8 cellular contexts compared by ENCODE assay signal in genomic region chr15:90200534-90201139, GRCh38. TPM values are rescaled to one million over a fixed set of nuclear protein-coding genes. Genes with fewer than 3 reads are reported as not detected.
DNase-seq lines count a peak whose midpoint lies in the region; ATAC-seq, FAIRE-seq and TF ChIP-seq lines count a peak whose summit lies in the region.

No MANE protein-coding gene starts in this region.

- H3K9me3 ChIP-seq in A673 (ENCODE audit: low read depth, low read length, poor library complexity, severe bottlenecking) (no peaks in the 10 kb centered on the region), OCI-LY7 (ENCODE audit: low read length) (no peaks in the 10 kb centered on the region), esophagus squamous epithelium (no peaks in the 10 kb centered on the region), pancreas (no peaks in the 10 kb centered on the region)

- POLR2A ChIA-PET in A673 (lab: Charles Lee; ENCODE audit: low non-redundant PET) (no interaction called here), OCI-LY7 (lab: Charles Lee) (interaction anchor here (0.5 to 4.6 kb wide), 11 partner anchors 10 to 209 kb away, joined by 3 to 73 read pairs (median 4); partner anchors contain the start of genes CIB1 and GDPGP1)

- no peak for TF ChIP-seq CTCF in A673 (conservative IDR thresholded peaks at IDR 0.05; ENCODE audit: low read depth, low read length)
- TF ChIP-seq CTCF in OCI-LY7 (conservative IDR thresholded peaks at IDR 0.05; ENCODE audit: low read length) = no peak
- no peak for TF ChIP-seq CTCF in esophagus squamous epithelium (IDR thresholded peaks at IDR 0.05)
- TF ChIP-seq CTCF in pancreas (IDR thresholded peaks at IDR 0.05) = no peak

- H3K79me2 ChIP-seq in OCI-LY7 (ENCODE audit: insufficient read depth, low read depth, low read length) = no peaks in the 10 kb centered on the region

- H3K4me1 ChIP-seq in A673 (ENCODE audit: insufficient read depth, low read length, poor library complexity, severe bottlenecking) (peaks cover 21% of the 10 kb centered on the region), OCI-LY7 (ENCODE audit: insufficient read depth, low read length, poor library complexity, severe bottlenecking) (peaks cover 20% of the 10 kb centered on the region), esophagus squamous epithelium (peaks cover 23 to 81% (median 39%) of the 10 kb centered on the region in 3 donors), pancreas (peaks cover 6 to 11% (median 10%) of the 10 kb centered on the region in 3 donors)

- H3K4me2 ChIP-seq in OCI-LY7 (ENCODE audit: low read length) = peak overlapping the region; percentile 87

- no peaks in the 10 kb centered on the region for H3K36me3 ChIP-seq in A673 (ENCODE audit: insufficient read depth, low read length, poor library complexity, severe bottlenecking)
- H3K36me3 ChIP-seq in OCI-LY7 (ENCODE audit: insufficient read depth, low read length) = no peaks in the 10 kb centered on the region
- H3K36me3 ChIP-seq in esophagus squamous epithelium = peaks cover 0 to 54% (median 0%) of the 10 kb centered on the region in 3 donors
- H3K36me3 ChIP-seq in pancreas = no peaks in the 10 kb centered on the region

- peak; percentile 16 for ATAC-seq in GM21381 (IDR thresholded peaks at IDR 0.05; ENCODE audit: unreplicated experiment)
- ATAC-seq in pancreas = peak; percentile 1 to 12 (median 6)
- no peak for ATAC-seq in HG03457 (IDR thresholded peaks at IDR 0.05; ENCODE audit: unreplicated experiment)

- H3K9me2 ChIP-seq in OCI-LY7 (ENCODE audit: insufficient read depth, low read length) = no peaks in the 10 kb centered on the region

- H3K27ac ChIP-seq in A673 (ENCODE audit: low read depth, low read length, poor library complexity, severe bottlenecking) = peak overlapping the region; percentile 75
- H3K27ac ChIP-seq in OCI-LY7 (ENCODE audit: low read depth, low read length, poor library complexity, severe bottlenecking) = no peak overlapping the region
- H3K27ac ChIP-seq in esophagus squamous epithelium = peak overlapping the region; percentile 93 to 96 (median 94)
- H3K27ac ChIP-seq in pancreas = peak overlapping the region; percentile 37 to 80 (median 78)

- intact Hi-C loops in A673 (cut with micrococcal nuclease; ENCODE audit: unreplicated experiment) = no loop called here
- intact Hi-C loops in OCI-LY7 (cut with micrococcal nuclease; ENCODE audit: unreplicated experiment) = no loop called here
- intact Hi-C loops in esophagus squamous epithelium (cut with DNase I) = no loop called here
- intact Hi-C loops in pancreas (cut with DNase I) = no loop called here

- H4K20me1 ChIP-seq in OCI-LY7 (ENCODE audit: insufficient read depth, low read length) = 0 out of 2 replicates have a peak, but pooled peaks cover 5% of the 10 kb centered on the region

- H3K4me3 ChIP-seq in A673 (ENCODE audit: low read depth, low read length, poor library complexity, severe bottlenecking) (peak overlapping the region; percentile 87), OCI-LY7 (ENCODE audit: low read depth, low read length, poor library complexity, severe bottlenecking) (peak overlapping the region; percentile 79), esophagus squamous epithelium (peak overlapping the region; percentile 68 to 91 (median 73)), pancreas (peak overlapping the region; percentile 72 to 97 (median 86))

- FAIRE-seq in pancreas (lab: Jason Lieb, UNC) = no peak

- WGBS in esophagus squamous epithelium, 2 donors = 5 to 14% methylated on average over 11 to 12 of the region's 25 CpGs
- 21 to 23% methylated on average over 25 of the region's 25 CpGs for WGBS in pancreas, 2 donors

- no peak for TF ChIP-seq POLR2A in esophagus squamous epithelium (IDR thresholded peaks at IDR 0.05)

- H3K27me3 ChIP-seq in A673 (replicated peaks; ENCODE audit: insufficient read depth, low read depth, low read length, poor library complexity) = no peaks in the 10 kb centered on the region
- no peaks in the 10 kb centered on the region for H3K27me3 ChIP-seq in esophagus squamous epithelium
- H3K27me3 ChIP-seq in pancreas = no peaks in the 10 kb centered on the region

- BruUV-seq in A673 (replicated peaks; lab: Mats Ljungman, UMichigan) (no TSS peak), OCI-LY7 (replicated peaks; lab: Mats Ljungman, UMichigan) (no TSS peak)

- DNase-seq in A673 (ENCODE audit: low spot score) (no peak), OCI-LY7 (ENCODE audit: low spot score) (peak; percentile 38), esophagus squamous epithelium (lab: John Stamatoyannopoulos, UW) (no peak), pancreas (peak in 1 of 6 donors; percentile 35), T-helper 9 cell (no peak), GF-D8 (lab: John Stamatoyannopoulos, UW) (no peak)

- CTCF ChIA-PET in A673 (lab: Charles Lee) = no interaction called here
- CTCF ChIA-PET in OCI-LY7 (lab: Charles Lee; ENCODE audit: unreplicated experiment) = interaction anchor here (0.6 to 1.8 kb wide), 4 partner anchors 9 to 513 kb away, joined by 3 to 9 read pairs (median 4); no protein-coding TSS in a partner anchor

- H2AFZ ChIP-seq in OCI-LY7 (ENCODE audit: low read length) = peak overlapping the region; percentile 50

RNA-seq across cellular contexts. Expression of gene SEMA4B, which starts 0.5 kb away (rescaled TPM):
- total RNA-seq in A673 (2021) = 13.2 and 13.3 TPM in 2 replicates
- total RNA-seq in OCI-LY7 (2014; rRNA removed; shearing (Covaris generic)) = 21.9 and 44.1 TPM in 2 replicates
- 34.9 and 38.2 TPM in 2 replicates for total RNA-seq in OCI-LY7 (2022)
- total RNA-seq in esophagus squamous epithelium = 100 to 1,000 TPM in 3 of 4 donors, 10 to 100 TPM in 1; 87.9 to 209 (median 136) TPM
- total RNA-seq in pancreas = 10 to 100 TPM; 33.1 to 63.9 (median 38.4) TPM
- 10 to 100 TPM; 32.5 to 39.3 TPM for polyA plus RNA-seq in pancreas

RNA-seq across cellular contexts. Expression of gene CIB1, which starts 33.1 kb away (rescaled TPM):
- total RNA-seq in A673 (2021) (39.7 and 41.9 TPM in 2 replicates), OCI-LY7 (2022) (54.5 and 66.0 TPM in 2 replicates), esophagus squamous epithelium (10 to 100 TPM; 44.2 to 58.9 (median 45.9) TPM), pancreas (10 to 100 TPM; 70.4 to 88.6 (median 79.3) TPM)
- total RNA-seq in OCI-LY7 (2014; rRNA removed; shearing (Covaris generic)) = 52.8 and 53.2 TPM in 2 replicates
- polyA plus RNA-seq in pancreas = 100 to 1,000 TPM; 153 to 162 TPM

RNA-seq across cellular contexts. Expression of gene GDPGP1, which starts 33.4 kb away (rescaled TPM):
- total RNA-seq in A673 (2021) (4.7 and 5.2 TPM in 2 replicates), OCI-LY7 (2022) (12.1 and 12.9 TPM in 2 replicates), esophagus squamous epithelium (1 to 10 TPM; 4.7 to 8.4 (median 5.5) TPM), pancreas (1 to 10 TPM; 2.6 to 7.0 (median 4.4) TPM)
- 8.1 and 22.3 TPM in 2 replicates for total RNA-seq in OCI-LY7 (2014; rRNA removed; shearing (Covaris generic))
- polyA plus RNA-seq in pancreas = 1 to 10 TPM; 2.0 to 3.3 TPM

RNA-seq across cellular contexts. Expression of gene TTLL13, which starts 48.7 kb away (rescaled TPM):
- total RNA-seq in A673 (2021) = 0.33 TPM in 1 of 2 replicates, not detected in the other
- 0.57 and 0.88 TPM in 2 replicates for total RNA-seq in OCI-LY7 (2014; rRNA removed; shearing (Covaris generic))
- total RNA-seq in OCI-LY7 (2022) = 0.77 and 1.3 TPM in 2 replicates
- total RNA-seq in esophagus squamous epithelium = not detected
- under 1 TPM in 4 of 6 donors, not detected in 2; 0.19 to 0.46 (median 0.35) TPM for total RNA-seq in pancreas
- polyA plus RNA-seq in pancreas = 1 to 10 TPM; 1.3 to 2.4 TPM
